21 cellular contexts compared by ENCODE assay signal in the genomic region with DNA sequence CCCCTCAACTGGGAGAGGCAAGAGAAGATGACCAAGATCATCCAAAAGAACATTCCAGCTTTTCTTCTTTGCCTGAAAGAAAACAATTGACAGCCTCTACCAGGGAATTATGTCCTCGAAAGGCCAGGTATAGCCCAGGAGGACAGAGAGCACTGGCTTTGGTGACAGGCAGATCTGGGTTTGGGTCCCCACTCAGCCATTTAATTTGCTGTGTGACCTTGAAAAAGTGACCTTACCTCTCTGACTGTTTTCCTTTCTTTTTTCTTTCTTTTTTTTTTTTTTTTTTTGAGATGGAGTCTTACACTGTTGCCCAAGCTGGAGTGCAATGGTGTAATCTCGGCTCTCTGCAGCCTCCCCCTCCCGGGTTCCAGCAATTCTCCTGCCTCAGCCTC. TPM values are rescaled to one million over a fixed set of nuclear protein-coding genes. Genes with fewer than 3 reads are reported as not detected.
A peak's percentile ranks its signal among the peaks of the same experiment; 100 is the strongest.
DNase-seq lines count a peak whose midpoint lies in the region; ATAC-seq, FAIRE-seq and TF ChIP-seq lines count a peak whose summit lies in the region.
"Had no signal": no experiment of that assay in that cellular context is flagged by ENCODE, and none has a peak within 500 bp of the region (broad histone marks: within the 10 kb centered on the region; RNA-seq: fewer than 3 reads in every experiment).

No MANE protein-coding gene starts in this region.

- no peaks in the 10 kb centered on the region for H3K9me3 Mint-ChIP-seq in natural killer cell
- H3K9me3 Mint-ChIP-seq: CD8-positive, alpha-beta T cell; H9 had no signal

- H3K27ac Mint-ChIP-seq in natural killer cell: no peak overlapping the region
- H3K27ac Mint-ChIP-seq: CD8-positive, alpha-beta T cell; H9; IgD-negative memory B cell had no signal

- H3K27me3 Mint-ChIP-seq in natural killer cell (ENCODE audit: low read depth in 2 of 2): peaks cover 0 to 2% of the 10 kb centered on the region in 2 donors

- H3K4me1 Mint-ChIP-seq in natural killer cell: no peaks in the 10 kb centered on the region
- H3K4me1 Mint-ChIP-seq: IgD-negative memory B cell had no signal

- FAIRE-seq in HepG2 (lab: Jason Lieb, UNC): no peak
- FAIRE-seq: GM12878 had no signal

- POLR2A ChIA-PET in HepG2 (lab: Yijun Ruan, JAX): interaction anchor here (0.7 to 4.2 kb wide), 5 partner anchors 11 to 62 kb away, joined by 3 to 22 read pairs (median 4); a partner anchor contains a TSS

- no peak for TF ChIP-seq CTCF in cardiac muscle cell (IDR thresholded peaks at IDR 0.05; ENCODE audit: low read depth, low read length)
- TF ChIP-seq CTCF in coronary artery (IDR thresholded peaks at IDR 0.05): no peak
- no peak for TF ChIP-seq CTCF in HepG2 (CRISPR knock-in tag; IDR thresholded peaks at IDR 0.05)
- TF ChIP-seq CTCF in thoracic aorta (IDR thresholded peaks at IDR 0.05): no peak
- no peak for TF ChIP-seq CTCF in natural killer cell (IDR thresholded peaks at IDR 0.05)

- H3K36me3 ChIP-seq in cardiac muscle cell (no peaks in the 10 kb centered on the region), HepG2 (replicated peaks in 1 of 2; ENCODE audit: control insufficient read depth in 1 of 2, insufficient read depth in 2 of 2, low read length in 2 of 2) (no peaks in the 10 kb centered on the region), thoracic aorta (no peaks in the 10 kb centered on the region)

- no peak overlapping the region for H3K4me3 Mint-ChIP-seq in natural killer cell
- H3K4me3 Mint-ChIP-seq: CD8-positive, alpha-beta T cell; H9; IgD-negative memory B cell had no signal

- H3K9me3 ChIP-seq in cardiac muscle cell (ENCODE audit: low read depth) (no peaks in the 10 kb centered on the region), HepG2 (ENCODE audit: low read length) (no peaks in the 10 kb centered on the region), thoracic aorta (no peaks in the 10 kb centered on the region)

- no peaks in the 10 kb centered on the region for H4K20me1 ChIP-seq in HepG2 (ENCODE audit: insufficient read depth, low read length)

- H3K4me3 ChIP-seq in cardiac muscle cell (no peak overlapping the region), coronary artery (no peak overlapping the region), HepG2 (replicated peaks in 1 of 3; ENCODE audit: insufficient read depth in 1 of 3, low read depth in 2 of 3, low read length in 3 of 3) (no peak overlapping the region), thoracic aorta (no peak overlapping the region)
- H3K4me3 ChIP-seq: GM12878 had no signal

- H2AFZ ChIP-seq in HepG2 (ENCODE audit: low read length): no peak overlapping the region

- TF ChIP-seq EP300 in HepG2 (IDR thresholded peaks at IDR 0.05; ENCODE audit: low read depth in 2 of 2, low read length in 2 of 2) (no peak), HepG2 (CRISPR knock-in tag; IDR thresholded peaks at IDR 0.05; ENCODE audit: borderline replicate concordance) (0 out of 2 replicates have a peak, but pooled peaks have one; percentile 2)

- ATAC-seq in Right ventricle myocardium inferior (no peak), HepG2 (no peak), thoracic aorta (ENCODE audit: insufficient number of reproducible peaks, low FRiP score, low read depth) (no peak), natural killer cell (no peak)
- ATAC-seq: CD8-positive, alpha-beta T cell; GM12878 had no signal

- H3K27ac ChIP-seq in cardiac muscle cell (peak overlapping the region; percentile 13), coronary artery (peak overlapping the region; percentile 37 to 66), HepG2 (ENCODE audit: extremely low read length, insufficient read depth, low read length) (peak overlapping the region; percentile 43), thoracic aorta (peak overlapping the region; percentile 65 to 74)

- WGBS in HepG2 (ENCODE audit: low lambda C conversion rate): 69% methylated on average over 3 of the region's 3 CpGs

- no peaks in the 10 kb centered on the region for H3K36me3 Mint-ChIP-seq in natural killer cell
- H3K36me3 Mint-ChIP-seq: CD8-positive, alpha-beta T cell had no signal

- peaks cover 9% of the 10 kb centered on the region for H3K4me1 ChIP-seq in cardiac muscle cell (ENCODE audit: low read depth)
- peaks cover 62% of the 10 kb centered on the region for H3K4me1 ChIP-seq in HepG2 (ENCODE audit: insufficient read depth, low read length)
- H3K4me1 ChIP-seq in thoracic aorta (ENCODE audit: control insufficient read depth in 1 of 2, low read depth in 2 of 2): peaks cover 3 to 32% of the 10 kb centered on the region in 2 donors

- intact Hi-C loops in Right ventricle myocardium inferior (cut with DNase I): loop anchor here (5.0 kb wide), 1 partner anchor 43 kb away; no protein-coding TSS in a partner anchor
- intact Hi-C loops in HepG2 (cut with micrococcal nuclease; ENCODE audit: unreplicated experiment): no loop called here
- intact Hi-C loops in natural killer cell (cut with micrococcal nuclease): no loop called here

- in situ Hi-C loops in HepG2 (cut with HindIII; ENCODE audit: extremely low pct_ligation_motif_present, low pct_unique_long_range_greater_than_20kb): no loop called here

- no peaks in the 10 kb centered on the region for H3K27me3 ChIP-seq in cardiac muscle cell
- H3K27me3 ChIP-seq in HepG2 (ENCODE audit: control insufficient read depth in 1 of 2, insufficient read depth in 2 of 2, low read length in 2 of 2): no peaks in the 10 kb centered on the region
- H3K27me3 ChIP-seq in thoracic aorta (replicated peaks; ENCODE audit: insufficient read depth): no peaks in the 10 kb centered on the region

- no peak for TF ChIP-seq POLR2A in HepG2 (IDR thresholded peaks at IDR 0.05; ENCODE audit: insufficient read depth in 1 of 2, low read depth in 2 of 2, low read length in 2 of 2)

- BruUV-seq in HepG2 (replicated peaks; lab: Mats Ljungman, UMichigan): no TSS peak

- CTCF ChIA-PET in HepG2 (lab: Yijun Ruan, JAX; ENCODE audit: low intra/inter-chr PET ratio, low total read pairs): no interaction called here

- H3K79me2 ChIP-seq in HepG2 (ENCODE audit: insufficient read depth, low read length): no peaks in the 10 kb centered on the region

- H3K4me2 ChIP-seq in HepG2 (ENCODE audit: low read depth, low read length): peak overlapping the region; percentile 51; the same call in 1 of the 2 replicates

- H3K9ac ChIP-seq in HepG2 (ENCODE audit: insufficient read depth, low read depth, low read length): no peak overlapping the region

- TF ChIP-seq RAD21 in HepG2 (CRISPR knock-in tag; IDR thresholded peaks at IDR 0.05): no peak

- DNase-seq in cardiac muscle cell (ENCODE audit: low read depth in 1 of 2, low spot score in 1 of 2): no peak
- no peak for DNase-seq in Right ventricle myocardium inferior (ENCODE audit: missing footprints)
- DNase-seq in coronary artery (ENCODE audit: low spot score): no peak
- DNase-seq in HepG2 (ENCODE audit: low spot score): no peak
- DNase-seq in thoracic aorta (ENCODE audit: low spot score): no peak
- DNase-seq in RPMI8226: no peak
- no peak for DNase-seq in natural killer cell
- no peak for DNase-seq in medulla oblongata (ENCODE audit: extremely low spot score)
- DNase-seq: 8988T; AML-193; CD8-positive, alpha-beta T cell; DND-41; H9; Karpas-422; MV-4-11; NCI-H1417; NCI-H187; NCI-H526; SHP77 had no signal

TF ChIP-seq in HepG2, 621 proteins besides CTCF, POLR2A, EP300 and RAD21 (continues in another document):
- TF ChIP-seq, protein P1, sequence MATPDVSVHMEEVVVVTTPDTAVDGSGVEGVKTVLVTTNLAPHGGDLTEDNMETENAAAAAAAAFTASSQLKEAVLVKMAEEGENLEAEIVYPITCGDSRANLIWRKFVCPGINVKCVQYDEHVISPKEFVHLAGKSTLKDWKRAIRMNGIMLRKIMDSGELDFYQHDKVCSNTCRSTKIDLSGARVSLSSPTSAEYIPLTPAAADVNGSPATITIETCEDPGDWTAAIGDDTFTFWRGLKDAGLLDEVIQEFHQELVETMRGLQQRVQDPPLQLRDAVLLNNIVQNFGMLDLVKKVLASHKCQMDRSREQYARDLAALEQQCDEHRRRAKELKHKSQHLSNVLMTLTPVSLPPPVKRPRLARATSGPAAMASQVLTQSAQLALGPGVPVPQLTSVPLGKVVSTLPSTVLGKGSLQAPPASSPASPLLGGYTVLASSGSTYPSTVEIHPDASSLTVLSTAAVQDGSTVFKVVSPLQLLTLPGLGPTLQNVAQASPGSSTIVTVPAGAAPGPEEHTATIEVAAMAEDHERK (CRISPR knock-in tag; IDR thresholded peaks at IDR 0.05; ENCODE audit: low read depth): no peak
- TF ChIP-seq ZFY (CRISPR knock-in tag; IDR thresholded peaks at IDR 0.05) (peak; percentile 5; the same call in 1 of the 2 replicates), ZNF768 (CRISPR knock-in tag; IDR thresholded peaks at IDR 0.05) (peak; percentile 92), CHD4 (IDR thresholded peaks at IDR 0.05; ENCODE audit: borderline replicate concordance, low read length) (peak; percentile 58; the same call in 1 of the 2 replicates)

RNA-seq across cellular contexts. Expression of a gene that starts 27.7 kb away (rescaled TPM):
- 28.4 and 50.1 TPM in 2 replicates for total RNA-seq in cardiac muscle cell
- 24.8 and 33.0 TPM in 2 replicates for polyA plus RNA-seq in cardiac muscle cell
- total RNA-seq in Right ventricle myocardium inferior: 55.3 TPM
- 30.0 and 45.3 TPM in 2 replicates for total RNA-seq in HepG2 (2016; rRNA removed; fragmentation: Illumina TruSeq; extraction: Trizol)
- 11.2 and 13.3 TPM in 2 replicates for total RNA-seq in HepG2 (2016; cell fraction: cytosol; rRNA removed; fragmentation: Illumina TruSeq; extraction: Trizol; ENCODE audit: low read depth)
- total RNA-seq in HepG2 (2016; cell fraction: insoluble cytoplasmic fraction; rRNA removed; fragmentation: Illumina TruSeq; extraction: Trizol): 26.2 and 45.1 TPM in 2 replicates
- total RNA-seq in HepG2 (2016; cell fraction: membrane; rRNA removed; fragmentation: Illumina TruSeq; extraction: Trizol): 23.6 and 24.3 TPM in 2 replicates
- 39.1 and 45.8 TPM in 2 replicates for total RNA-seq in HepG2 (2016; cell fraction: nucleus; rRNA removed; fragmentation: Illumina TruSeq; extraction: Trizol)
- polyA plus RNA-seq in HepG2 (2011; rRNA removed): 42.1 and 70.6 TPM in 2 replicates
- 43.4 and 59.0 TPM in 2 replicates for polyA plus RNA-seq in HepG2 (2011; cell fraction: cytosol; rRNA removed)
- polyA plus RNA-seq in HepG2 (2011; cell fraction: nucleus; rRNA removed): 225 and 236 TPM in 2 replicates
- 21.3 and 43.4 TPM in 2 replicates for polyA plus RNA-seq in HepG2 (2012)
- polyA plus RNA-seq in HepG2 (2016; cell fraction: cytosol; fragmentation: Illumina TruSeq; extraction: Trizol; ENCODE audit: low read depth): 14.4 and 14.6 TPM in 2 replicates
- polyA plus RNA-seq in HepG2 (2016; cell fraction: insoluble cytoplasmic fraction; fragmentation: Illumina TruSeq; extraction: Trizol; ENCODE audit: low read depth): 20.2 and 24.5 TPM in 2 replicates
- 13.8 and 19.9 TPM in 2 replicates for polyA plus RNA-seq in HepG2 (2016; cell fraction: membrane; fragmentation: Illumina TruSeq; extraction: Trizol; ENCODE audit: low read depth)
- polyA plus RNA-seq in HepG2 (2016; cell fraction: nucleus; fragmentation: Illumina TruSeq; extraction: Trizol; ENCODE audit: insufficient read depth, low read depth): 79.4 and 80.8 TPM in 2 replicates
- polyA minus RNA-seq in HepG2 (2011; rRNA and poly(A)+ RNA removed; ENCODE audit: low replicate concordance): 132 and 141 TPM in 2 replicates
- polyA minus RNA-seq in HepG2 (2011; cell fraction: cytosol; rRNA and poly(A)+ RNA removed): 31.9 and 33.7 TPM in 2 replicates
- polyA minus RNA-seq in HepG2 (2011; cell fraction: nucleus; rRNA and poly(A)+ RNA removed): 94.9 and 117 TPM in 2 replicates
- 100 to 1,000 TPM; 109 to 123 TPM for total RNA-seq in thoracic aorta
- total RNA-seq in natural killer cell: 100 to 1,000 TPM in 1 of 3 donors, 10 to 100 TPM in 2; 54.2 to 106 (median 84.9) TPM
- polyA plus RNA-seq: IgD-negative memory B cell had no signal

Comparison
In these comparisons a context has a peak if more than half of its experiments do, and no peak if none do; other contexts are left out.
1. H3K27ac ChIP-seq: peak in every context shown above with its lines; median percentile 70 in thoracic aorta; 52 in coronary artery; 43 in HepG2; 13 in cardiac muscle cell.